Comparison of ENCODE assay signal across 9 cellular contexts in genomic region chr10:75910032-75910431, GRCh38.
DNase-seq lines count a peak whose midpoint lies in the region; ATAC-seq, FAIRE-seq and TF ChIP-seq lines count a peak whose summit lies in the region.
"Had no signal": no experiment of that assay in that cellular context is flagged by ENCODE, and none has a peak within 500 bp of the region (broad histone marks: within the 10 kb centered on the region; RNA-seq: fewer than 3 reads in every experiment).

No MANE protein-coding gene starts in this region.

- H4K8ac ChIP-seq in neuronal stem cell (ENCODE audit: low read depth, low read length) = no peak overlapping the region

- H3K36me3 Mint-ChIP-seq in astrocyte (ENCODE audit: low read depth, unreplicated experiment) = peaks cover 2% of the 10 kb centered on the region
- H3K36me3 Mint-ChIP-seq in natural killer cell treated with Interleukin-12 subunit alpha and Interleukin-12 subunit beta and Interleukin-15 and Interleukin-18, amount 100 ng/mL, for 72 hours = no peaks in the 10 kb centered on the region

- no peak overlapping the region for H3K23ac ChIP-seq in neuronal stem cell (ENCODE audit: low read depth, low read length, poor library complexity)

- H3K9ac ChIP-seq in astrocyte (ENCODE audit: low read length) (no peak overlapping the region), neuronal stem cell (ENCODE audit: low read depth, low read length, poor library complexity) (no peak overlapping the region)
- H3K9ac ChIP-seq: BLaER1 treated with 17β-estradiol and CSF1 and Interleukin-3, amounts not matched to agents 10 nM and 100 nM had no signal

- H3K18ac ChIP-seq in neuronal stem cell (ENCODE audit: low read length) = no peak overlapping the region

- WGBS in neuronal stem cell (ENCODE audit: extremely low coverage in 2 of 2, insufficient read length in 2 of 2, insufficient replicate concordance in 1 of 2), 2 donors = no CpG with 5 or more reads among the region's 2 CpGs

- H3K4ac ChIP-seq in neuronal stem cell (ENCODE audit: low read length) = no peak overlapping the region

- H3K4me1 Mint-ChIP-seq in astrocyte (ENCODE audit: low read depth, unreplicated experiment) = peaks cover 4% of the 10 kb centered on the region
- H3K4me1 Mint-ChIP-seq in natural killer cell treated with Interleukin-12 subunit alpha and Interleukin-12 subunit beta and Interleukin-15 and Interleukin-18, amount 100 ng/mL, for 72 hours (ENCODE audit: low read depth in 2 of 2) = peaks cover 0 to 7% of the 10 kb centered on the region in 2 donors

- H3K4me3 ChIP-seq in astrocyte (ENCODE audit: insufficient read depth, low read depth, low read length) (no peak overlapping the region), kidney epithelial cell (ENCODE audit: low read depth, low read length) (no peak overlapping the region), upper lobe of right lung (no peak overlapping the region), neuronal stem cell (ENCODE audit: low read length in 2 of 2) (no peak overlapping the region)
- H3K4me3 ChIP-seq: BLaER1 treated with 17β-estradiol and CSF1 and Interleukin-3, amounts not matched to agents 10 nM and 100 nM had no signal

- no peak overlapping the region for H3K4me3 Mint-ChIP-seq in astrocyte (ENCODE audit: unreplicated experiment)
- H3K4me3 Mint-ChIP-seq in natural killer cell treated with Interleukin-12 subunit alpha and Interleukin-12 subunit beta and Interleukin-15 and Interleukin-18, amount 100 ng/mL, for 72 hours = no peak overlapping the region

- H3K14ac ChIP-seq in neuronal stem cell (ENCODE audit: low read length) = no peak overlapping the region

- H3K27me3 ChIP-seq in astrocyte (ENCODE audit: insufficient read depth, low read length) (peaks cover 3% of the 10 kb centered on the region), kidney epithelial cell (ENCODE audit: control insufficient read depth, insufficient read depth, low read length) (no peaks in the 10 kb centered on the region), upper lobe of right lung (no peaks in the 10 kb centered on the region), neuronal stem cell (ENCODE audit: control insufficient read depth in 3 of 3, insufficient read depth in 3 of 3, low read depth in 1 of 3, low read length in 3 of 3) (peaks cover 0 to 9% (median 0%) of the 10 kb centered on the region in 3 experiments)
- H3K27me3 ChIP-seq: BLaER1 treated with 17β-estradiol and CSF1 and Interleukin-3, amounts not matched to agents 10 nM and 100 nM had no signal

- no peaks in the 10 kb centered on the region for H3K9me3 Mint-ChIP-seq in astrocyte (ENCODE audit: unreplicated experiment)
- no peaks in the 10 kb centered on the region for H3K9me3 Mint-ChIP-seq in natural killer cell treated with Interleukin-12 subunit alpha and Interleukin-12 subunit beta and Interleukin-15 and Interleukin-18, amount 100 ng/mL, for 72 hours

- H4K91ac ChIP-seq in neuronal stem cell (ENCODE audit: low read depth, low read length, poor library complexity) = no peak overlapping the region

- H3K27ac Mint-ChIP-seq in astrocyte (ENCODE audit: unreplicated experiment) = no peak overlapping the region
- no peak overlapping the region for H3K27ac Mint-ChIP-seq in natural killer cell treated with Interleukin-12 subunit alpha and Interleukin-12 subunit beta and Interleukin-15 and Interleukin-18, amount 100 ng/mL, for 72 hours

- H3K79me2 ChIP-seq in astrocyte (ENCODE audit: insufficient read depth, low read length) = no peaks in the 10 kb centered on the region

- FAIRE-seq in astrocyte (lab: Jason Lieb, UNC) = no peak

- H2BK12ac ChIP-seq in neuronal stem cell (ENCODE audit: low read length) = no peak overlapping the region

- H2AK5ac ChIP-seq in neuronal stem cell (ENCODE audit: low read depth, low read length) = no peak overlapping the region

- DNase-seq in NCI-H748 (lab: John Stamatoyannopoulos, UW; ENCODE audit: unreplicated experiment) = peak; percentile 2
- no peak for DNase-seq in NCI-H748 treated with DMSO at 0.1 percent for 48 hours (lab: John Stamatoyannopoulos, UW)
- peak; percentile 6 for DNase-seq in astrocyte (ENCODE audit: low read depth)
- no peak for DNase-seq in kidney epithelial cell (ENCODE audit: low read depth)
- DNase-seq in upper lobe of right lung = no peak
- no peak for DNase-seq in neuronal stem cell (ENCODE audit: low spot score)
- DNase-seq in natural killer cell treated with Interleukin-12 subunit alpha and Interleukin-12 subunit beta and Interleukin-15 and Interleukin-18, amount 100 ng/mL, for 72 hours (ENCODE audit: low spot score) = no peak
- no peak for DNase-seq in NOMO-1 treated with DMSO at 0.1 percent for 48 hours (lab: John Stamatoyannopoulos, UW; ENCODE audit: unreplicated experiment)

- no peak for ATAC-seq in upper lobe of right lung
- no peak for ATAC-seq in natural killer cell treated with Interleukin-12 subunit alpha and Interleukin-12 subunit beta and Interleukin-15 and Interleukin-18, amount 100 ng/mL, for 72 hours

- H3K36me3 ChIP-seq in astrocyte (ENCODE audit: insufficient read depth, low read length) (no peaks in the 10 kb centered on the region), kidney epithelial cell (ENCODE audit: control insufficient read depth, insufficient read depth, low read length) (no peaks in the 10 kb centered on the region), upper lobe of right lung (no peaks in the 10 kb centered on the region), neuronal stem cell (replicated peaks in 1 of 2; ENCODE audit: control insufficient read depth in 2 of 2, insufficient read depth in 2 of 2, low read length in 2 of 2) (no peaks in the 10 kb centered on the region)
- H3K36me3 ChIP-seq: BLaER1 treated with 17β-estradiol and CSF1 and Interleukin-3, amounts not matched to agents 10 nM and 100 nM had no signal

- no peak overlapping the region for H2BK120ac ChIP-seq in neuronal stem cell (ENCODE audit: low read depth, low read length)

- intact Hi-C loops in upper lobe of right lung (cut with DNase I) = no loop called here

- H3K9me3 ChIP-seq in astrocyte (ENCODE audit: insufficient read depth, low read depth, low read length) (no peaks in the 10 kb centered on the region), upper lobe of right lung (no peaks in the 10 kb centered on the region), neuronal stem cell (replicated peaks in 1 of 2; ENCODE audit: control insufficient read depth in 2 of 2, insufficient read depth in 1 of 2, low read depth in 1 of 2, low read length in 2 of 2) (no peaks in the 10 kb centered on the region)
- H3K9me3 ChIP-seq: BLaER1 treated with 17β-estradiol and CSF1 and Interleukin-3, amounts not matched to agents 10 nM and 100 nM had no signal

- H2BK5ac ChIP-seq in neuronal stem cell (ENCODE audit: low read length) = no peak overlapping the region

- no peak overlapping the region for H2BK15ac ChIP-seq in neuronal stem cell (ENCODE audit: low read length)

- H3K27ac ChIP-seq in astrocyte (ENCODE audit: low read depth, low read length) (no peak overlapping the region), upper lobe of right lung (no peak overlapping the region), neuronal stem cell (replicated peaks; ENCODE audit: low read length) (no peak overlapping the region)
- H3K27ac ChIP-seq: BLaER1 treated with 17β-estradiol and CSF1 and Interleukin-3, amounts not matched to agents 10 nM and 100 nM had no signal

- H2AFZ ChIP-seq in astrocyte (ENCODE audit: low read depth, low read length) = no peak overlapping the region
- H2AFZ ChIP-seq in neuronal stem cell (ENCODE audit: low read length) = no peak overlapping the region

- H4K20me1 ChIP-seq in astrocyte (ENCODE audit: insufficient read depth, low read length) = no peaks in the 10 kb centered on the region
- H4K20me1 ChIP-seq: BLaER1 treated with 17β-estradiol and CSF1 and Interleukin-3, amounts not matched to agents 10 nM and 100 nM had no signal

- no peaks in the 10 kb centered on the region for H3K79me1 ChIP-seq in neuronal stem cell (ENCODE audit: low read depth, low read length)

- TF ChIP-seq CTCF in astrocyte (IDR thresholded peaks at IDR 0.05; ENCODE audit: insufficient read depth, low read depth, low read length) (peak; percentile 54), kidney epithelial cell (IDR thresholded peaks at IDR 0.05; ENCODE audit: insufficient read depth, low read length, poor library complexity, severe bottlenecking) (peak; percentile 47), upper lobe of right lung (IDR thresholded peaks at IDR 0.05) (peak; percentile 55)

- no peaks in the 10 kb centered on the region for H3K4me1 ChIP-seq in astrocyte (ENCODE audit: insufficient read depth, low read length)
- H3K4me1 ChIP-seq in upper lobe of right lung = no peaks in the 10 kb centered on the region
- H3K4me1 ChIP-seq in neuronal stem cell (ENCODE audit: control insufficient read depth in 2 of 2, insufficient read depth in 1 of 2, low read depth in 1 of 2, low read length in 2 of 2) = peaks cover 0 to 2% of the 10 kb centered on the region in 2 donors
- H3K4me1 ChIP-seq: BLaER1 treated with 17β-estradiol and CSF1 and Interleukin-3, amounts not matched to agents 10 nM and 100 nM had no signal

- peaks cover 40% of the 10 kb centered on the region for H3K27me3 Mint-ChIP-seq in astrocyte (ENCODE audit: low read depth, unreplicated experiment)
- H3K27me3 Mint-ChIP-seq in natural killer cell treated with Interleukin-12 subunit alpha and Interleukin-12 subunit beta and Interleukin-15 and Interleukin-18, amount 100 ng/mL, for 72 hours = peaks cover 15 to 26% of the 10 kb centered on the region in 2 donors

- H3K4me2 ChIP-seq in astrocyte (ENCODE audit: low read length) (no peak overlapping the region), neuronal stem cell (ENCODE audit: insufficient read depth, low read length, poor library complexity, severe bottlenecking) (no peak overlapping the region)
- H3K4me2 ChIP-seq: BLaER1 treated with 17β-estradiol and CSF1 and Interleukin-3, amounts not matched to agents 10 nM and 100 nM had no signal

Comparison
In these comparisons a context has a peak if more than half of its experiments do, and no peak if none do; other contexts are left out.
1. DNase-seq: peak in NCI-H748 (single experiment) and astrocyte (single experiment); none in NCI-H748 treated with DMSO at 0.1 percent for 48 hours (single experiment), kidney epithelial cell (single experiment), upper lobe of right lung (single experiment), neuronal stem cell (single experiment), natural killer cell treated with Interleukin-12 subunit alpha and Interleukin-12 subunit beta and Interleukin-15 and Interleukin-18, amount 100 ng/mL, for 72 hours (single experiment) and NOMO-1 treated with DMSO at 0.1 percent for 48 hours (single experiment).
2. Peak in every context shown above with its lines, with median percentiles within 50 percentile points of each other: CTCF ChIP-seq.